In genomic region chr2:74379851-74380789, GRCh38 we compare ENCODE assay signal across 8 cellular contexts. TPM values are rescaled to one million over a fixed set of nuclear protein-coding genes. Genes with fewer than 3 reads are reported as not detected.
DNase-seq lines count a peak whose midpoint lies in the region; ATAC-seq, FAIRE-seq and TF ChIP-seq lines count a peak whose summit lies in the region.

Gene DCTN1 (minus strand): TSS chr2:74380311. CDS start chr2:74380037, 274 bp downstream.

- H3K4me1 ChIP-seq in SK-N-SH (ENCODE audit: control insufficient read depth in 1 of 2, insufficient read depth in 2 of 2, low read depth in 1 of 2, low read length in 1 of 2) (peaks cover 7 to 20% of the 10 kb centered on the region in 2 experiments; a peak in 2 of 4 replicates), keratinocyte (ENCODE audit: control insufficient read depth, extremely low read depth, insufficient read depth, low read length) (peaks cover 17% of the 10 kb centered on the region)

- H3K79me2 ChIP-seq in SK-N-SH (ENCODE audit: insufficient read depth) (peaks cover 59% of the 10 kb centered on the region), keratinocyte (ENCODE audit: control insufficient read depth, insufficient read depth, low read length) (peaks cover 58% of the 10 kb centered on the region)

- H3K4me3 ChIP-seq in AG10803 (ENCODE audit: low read length) (peak within 1 kb of the TSS; percentile 71), SK-N-SH (ENCODE audit: low read depth in 2 of 2, low read length in 1 of 2) (peak within 1 kb of the TSS; percentile 46 to 47), choroid plexus epithelial cell (ENCODE audit: low read depth, low read length) (peak within 1 kb of the TSS; percentile 60), keratinocyte (ENCODE audit: control insufficient read depth in 2 of 3, extremely low read depth in 1 of 3, insufficient read depth in 2 of 3, low read depth in 1 of 3, low read length in 3 of 3) (peak within 1 kb of the TSS; percentile 16 to 38 (median 33)), skeletal muscle cell (ENCODE audit: low read depth, low read length) (peak within 1 kb of the TSS; percentile 53)

- TF ChIP-seq CTCF in AG10803 (conservative IDR thresholded peaks at IDR 0.05; ENCODE audit: low read length) (no peak), SK-N-SH (IDR thresholded peaks at IDR 0.05) (no peak), choroid plexus epithelial cell (conservative IDR thresholded peaks at IDR 0.05; ENCODE audit: low read depth, low read length) (no peak), keratinocyte (optimal IDR thresholded peaks at IDR 0.05 in 1 of 3, IDR thresholded peaks at IDR 0.05 in 1 of 3, conservative IDR thresholded peaks at IDR 0.05 in 1 of 3; ENCODE audit: extremely low read depth in 1 of 3, insufficient read depth in 2 of 3, low read length in 3 of 3) (no peak)

- CTCF ChIA-PET in SK-N-SH (lab: Yijun Ruan, JAX), result interaction anchor here (1.7 to 1.9 kb wide), 2 partner anchors 12 to 46 kb away, joined by 7 to 10 read pairs; no protein-coding TSS in a partner anchor

- no peak for TF ChIP-seq EP300 in SK-N-SH (IDR thresholded peaks at IDR 0.05; ENCODE audit: borderline replicate concordance in 1 of 2, low read depth in 1 of 2, low read length in 1 of 2)

- H3K9me2 ChIP-seq in SK-N-SH, result no peaks in the 10 kb centered on the region

- POLR2A ChIA-PET in SK-N-SH (lab: Yijun Ruan, JAX), result interaction anchor here (1.0 to 1.3 kb wide), 2 partner anchors 12 to 41 kb away, joined by 3 to 5 read pairs; no protein-coding TSS in a partner anchor

- peak; percentile 74 for DNase-seq in AG10803 (ENCODE audit: low read depth)
- DNase-seq in SK-N-SH, result peak; percentile 83
- DNase-seq in choroid plexus epithelial cell (ENCODE audit: low read depth), result peak; percentile 84
- DNase-seq in keratinocyte (ENCODE audit: low read depth, low spot score), result no peak
- no peak for DNase-seq in skeletal muscle cell (ENCODE audit: low read depth)
- no peak for DNase-seq in SIG-M5 (lab: John Stamatoyannopoulos, UW)

- H3K27ac ChIP-seq in SK-N-SH (ENCODE audit: low read depth in 2 of 2, low read length in 1 of 2) (peak within 1 kb of the TSS; percentile 37 to 62; a peak in 3 of 4 replicates), keratinocyte (ENCODE audit: control insufficient read depth, insufficient read depth, low read length) (peak within 1 kb of the TSS; percentile 44)

- peaks cover 5% of the 10 kb centered on the region for H3F3A ChIP-seq in SK-N-SH (replicated peaks; ENCODE audit: insufficient read depth)

- dilution Hi-C loops in keratinocyte (cut with MboI; ENCODE audit: extremely low pct_ligation_motif_present, low sequenced_read_pairs), result no loop called here

- H3K36me3 ChIP-seq in SK-N-SH (replicated peaks in 1 of 2; ENCODE audit: control insufficient read depth in 1 of 2, insufficient read depth in 2 of 2, low read length in 1 of 2), result peaks cover 0 to 34% of the 10 kb centered on the region in 2 experiments
- peaks cover 23 to 26% of the 10 kb centered on the region in 2 experiments for H3K36me3 ChIP-seq in keratinocyte (ENCODE audit: control insufficient read depth in 2 of 2, extremely low read depth in 1 of 2, insufficient read depth in 2 of 2, low read length in 2 of 2)

- H3K27me3 ChIP-seq in SK-N-SH (ENCODE audit: insufficient read depth) (no peaks in the 10 kb centered on the region), keratinocyte (ENCODE audit: control insufficient read depth, extremely low read depth, insufficient read depth, low read length) (no peaks in the 10 kb centered on the region)

- no peak for TF ChIP-seq RAD21 in SK-N-SH (IDR thresholded peaks at IDR 0.05; ENCODE audit: low read length)

- H3K9me3 ChIP-seq in SK-N-SH (no peaks in the 10 kb centered on the region), keratinocyte (ENCODE audit: control insufficient read depth, low read depth, low read length) (no peaks in the 10 kb centered on the region)

- H3K9me1 ChIP-seq in keratinocyte (ENCODE audit: control insufficient read depth, extremely low read depth, insufficient read depth, low read length), result peaks cover 4% of the 10 kb centered on the region

- peak within 1 kb of the TSS; percentile 54; the same call in 1 of the 2 replicates for H3K9ac ChIP-seq in SK-N-SH
- peak within 1 kb of the TSS; percentile 44 for H3K9ac ChIP-seq in keratinocyte (ENCODE audit: control insufficient read depth, extremely low read depth, insufficient read depth, low read length)

- peak; percentile 62 for ATAC-seq in GM19463 (IDR thresholded peaks at IDR 0.05; ENCODE audit: unreplicated experiment)
- ATAC-seq in GM21360 (IDR thresholded peaks at IDR 0.05; ENCODE audit: unreplicated experiment), result no peak

- peaks cover 56% of the 10 kb centered on the region for H4K20me1 ChIP-seq in SK-N-SH (ENCODE audit: insufficient read depth)
- peaks cover 21% of the 10 kb centered on the region for H4K20me1 ChIP-seq in keratinocyte (ENCODE audit: control insufficient read depth, extremely low read depth, insufficient read depth, low read length)

- peak; percentile 87 for FAIRE-seq in keratinocyte (lab: Jason Lieb, UNC)

- peak within 1 kb of the TSS; percentile 93 for H3K4me2 ChIP-seq in SK-N-SH
- peak within 1 kb of the TSS; percentile 58 for H3K4me2 ChIP-seq in keratinocyte (ENCODE audit: control insufficient read depth, extremely low read depth, insufficient read depth, low read depth, low read length)

- WGBS in SK-N-SH (ENCODE audit: low lambda C conversion rate), result 35% methylated on average over 9 of the region's 14 CpGs

- H2AFZ ChIP-seq in SK-N-SH (ENCODE audit: low read depth), result no peak within 1 kb of the TSS
- no peak within 1 kb of the TSS for H2AFZ ChIP-seq in keratinocyte (ENCODE audit: control insufficient read depth, low read length)

TF ChIP-seq in SK-N-SH, 30 proteins besides CTCF, POLR2A, EP300 and RAD21:
- TF ChIP-seq MXI1 (IDR thresholded peaks at IDR 0.05; ENCODE audit: low read depth, low read length) (peak; percentile 73; the same call in 1 of the 2 replicates), TEAD4 (IDR thresholded peaks at IDR 0.05; ENCODE audit: borderline replicate concordance, insufficient read depth) (no peak), GATA2 (CRISPR knock-in tag; IDR thresholded peaks at IDR 0.05) (peak; percentile 9; the same call in 1 of the 2 replicates), RFX5 (IDR thresholded peaks at IDR 0.05; ENCODE audit: low read length) (no peak), USF1 (IDR thresholded peaks at IDR 0.05; ENCODE audit: borderline replicate concordance, low read depth) (peak; percentile 61; the same call in 1 of the 2 replicates), RCOR1 (IDR thresholded peaks at IDR 0.05; ENCODE audit: low read length) (peak; percentile 17; the same call in 1 of the 2 replicates), NRF1 (IDR thresholded peaks at IDR 0.05; ENCODE audit: low read depth, low read length) (no peak), GABPA (IDR thresholded peaks at IDR 0.05; ENCODE audit: low read depth) (no peak), MAX (IDR thresholded peaks at IDR 0.05; ENCODE audit: low read depth) (peak; percentile 87), PBX3 (IDR thresholded peaks at IDR 0.05) (peak; percentile 59), SIN3A (IDR thresholded peaks at IDR 0.05; ENCODE audit: borderline replicate concordance, low read depth, low read length) (peak; percentile 83), CHD2 (IDR thresholded peaks at IDR 0.05; ENCODE audit: low read length, partially characterized antibody) (peak; percentile 31), TCF12 (IDR thresholded peaks at IDR 0.05) (no peak)

RNA-seq across cellular contexts. Expression of gene DCTN1, which starts in this region (rescaled TPM):
- polyA plus RNA-seq in SK-N-SH (2012; rRNA removed) (88.9 and 91.1 TPM in 2 replicates), keratinocyte (110 to 137 TPM (median 119 TPM) in 3 replicates)
- 56.4 and 68.3 TPM in 2 replicates for polyA plus RNA-seq in SK-N-SH (2012; cell fraction: cytosol; rRNA removed)
- 117 and 122 TPM in 2 replicates for polyA plus RNA-seq in SK-N-SH (2012; cell fraction: nucleus; rRNA removed)
- polyA plus RNA-seq in keratinocyte (2011; ENCODE audit: low read depth), result 162 TPM
- polyA plus RNA-seq in keratinocyte (2011; cell fraction: cytosol; rRNA removed), result 91.3 and 130 TPM in 2 replicates
- polyA plus RNA-seq in keratinocyte (2011; cell fraction: nucleus; rRNA removed), result 171 and 192 TPM in 2 replicates
- 72.4 and 183 TPM in 2 replicates for polyA plus RNA-seq in keratinocyte (2012; ENCODE audit: low replicate concordance)
- polyA minus RNA-seq in keratinocyte, result 237 to 511 TPM (median 326 TPM) in 3 replicates
- polyA minus RNA-seq in keratinocyte (2011; cell fraction: cytosol; rRNA and poly(A)+ RNA removed), result 172 TPM
- 132 and 192 TPM in 2 replicates for polyA minus RNA-seq in keratinocyte (2011; cell fraction: nucleus; rRNA and poly(A)+ RNA removed)

Comparison
In these comparisons a context has a peak if more than half of its experiments do, and no peak if none do; other contexts are left out.
1. DNase-seq: peak in AG10803 (single experiment), SK-N-SH (single experiment) and choroid plexus epithelial cell (single experiment); none in keratinocyte (single experiment), skeletal muscle cell (single experiment) and SIG-M5 (single experiment).
2. Peak in every context shown above with its lines, with median percentiles within 50 percentile points of each other: H3K4me3 ChIP-seq.